In the genomic region with DNA sequence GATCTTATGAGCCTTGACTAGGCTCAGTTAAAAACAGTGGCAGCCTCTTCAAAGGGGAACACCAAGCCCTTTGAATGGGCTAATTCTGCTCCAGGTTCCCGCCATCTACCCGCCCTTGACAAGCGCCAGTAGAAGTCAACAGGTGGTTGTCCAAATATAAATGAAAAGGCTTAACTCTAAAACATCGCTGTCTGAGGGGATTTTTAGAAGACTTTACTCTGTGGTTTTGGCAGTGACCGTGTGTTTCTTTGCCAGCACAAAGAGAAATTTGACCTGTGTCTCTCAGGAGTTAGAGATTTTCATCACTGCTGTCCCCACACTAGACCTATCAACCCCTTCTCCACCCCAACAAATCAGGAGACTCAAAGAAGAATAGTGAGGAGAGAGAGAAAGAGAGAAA, we compare ENCODE assay signal across 18 cellular contexts. TPM values are rescaled to one million over a fixed set of nuclear protein-coding genes. Genes with fewer than 3 reads are reported as not detected.
A peak's percentile ranks its signal among the peaks of the same experiment; 100 is the strongest.
DNase-seq lines count a peak whose midpoint lies in the region; ATAC-seq and TF ChIP-seq lines count a peak whose summit lies in the region.
"Had no signal": no experiment of that assay in that cellular context is flagged by ENCODE, and none has a peak within 500 bp of the region (broad histone marks: within the 10 kb centered on the region; RNA-seq: fewer than 3 reads in every experiment).

No MANE protein-coding gene starts in this region.

- no peaks in the 10 kb centered on the region for H3K4me1 ChIP-seq in heart left ventricle
- H3K4me1 ChIP-seq: ascending aorta, sigmoid colon had no signal

- peak; percentile 42 for ATAC-seq in HG02610 (IDR thresholded peaks at IDR 0.05; ENCODE audit: unreplicated experiment)
- ATAC-seq in heart left ventricle, result no peak
- ATAC-seq: CD8-positive, alpha-beta T cell; esophagus mucosa; stimulated activated effector memory CD8-positive, alpha-beta T cell treated with anti-CD3 and anti-CD28 coated beads, Interleukin-12 subunit alpha, Interleukin-12 subunit beta, amount 100 ng/mL, for 72 hours had no signal

- DNase-seq in NCI-H748 (lab: John Stamatoyannopoulos, UW; ENCODE audit: unreplicated experiment) (peak; percentile 67), NCI-H748 treated with DMSO at 0.1 percent for 48 hours (lab: John Stamatoyannopoulos, UW) (no peak), M059J (ENCODE audit: low read depth) (peak; percentile 42), skeletal muscle cell (ENCODE audit: low read depth) (peak; percentile 62), heart left ventricle (no peak), Ammon's horn (ENCODE audit: low spot score) (no peak)
- no peak for DNase-seq in activated effector memory CD4-positive, alpha-beta T cell treated with anti-CD3 and anti-CD28 coated beads, Interleukin-2, amount 50 U/mL, for 16 hours
- DNase-seq: CD8-positive, alpha-beta T cell; islet precursor cell; NCI-H187 treated with DMSO at 0.1 percent for 48 hours; sigmoid colon had no signal

- H3K27ac ChIP-seq in heart left ventricle, result no peak overlapping the region
- H3K27ac ChIP-seq: ascending aorta, sigmoid colon had no signal

- intact Hi-C loops in heart left ventricle (cut with DNase I), result loop anchor here in 5 of 10 donors (5.0 to 10.0 kb wide), 2 partner anchors 367 to 480 kb away; no protein-coding TSS in a partner anchor

- H3K9me3 ChIP-seq in heart left ventricle, result no peaks in the 10 kb centered on the region
- H3K9me3 ChIP-seq: ascending aorta, sigmoid colon had no signal

- no peak for TF ChIP-seq CTCF in heart left ventricle (IDR thresholded peaks at IDR 0.05)

- H3K4me3 ChIP-seq in skeletal muscle cell (ENCODE audit: low read depth, low read length), result no peak overlapping the region
- H3K4me3 ChIP-seq in heart left ventricle, result no peak overlapping the region
- H3K4me3 ChIP-seq: ascending aorta, sigmoid colon had no signal

- H3K36me3 ChIP-seq in heart left ventricle, result no peaks in the 10 kb centered on the region
- H3K36me3 ChIP-seq: ascending aorta, sigmoid colon had no signal

- H3K27me3 ChIP-seq in heart left ventricle, result peaks cover 0 to 20% (median 0%) of the 10 kb centered on the region in 9 donors
- H3K27me3 ChIP-seq: ascending aorta had no signal

- WGBS in heart left ventricle, 4 donors, result 81 to 88% (median 82%) methylated on average over 5 of the region's 5 CpGs

- TF ChIP-seq POLR2A in heart left ventricle (IDR thresholded peaks at IDR 0.05), result no peak

RNA-seq across cellular contexts. Expression of a gene that starts 19.8 kb away (rescaled TPM):
- total RNA-seq in M059J (2014; rRNA removed; shearing (Covaris generic)), result 6.0 and 7.8 TPM in 2 replicates
- under 1 TPM in 1 of 9 donors, not detected in 8; 0.50 TPM for total RNA-seq in heart left ventricle
- polyA plus RNA-seq in heart left ventricle, result not detected
- total RNA-seq: activated CD8-positive, alpha-beta memory T cell treated with anti-CD3 and anti-CD28 coated beads for 36 hours; ascending aorta; CD8-positive, alpha-beta T cell; esophagus mucosa; mesothelial cell of epicardium; sigmoid colon; SK-MEL-5 had no signal
- polyA plus RNA-seq: sigmoid colon had no signal

Comparison
In these comparisons a context has a peak if more than half of its experiments do, and no peak if none do; other contexts are left out.
1. DNase-seq: peak in NCI-H748 (single experiment), M059J (single experiment) and skeletal muscle cell (single experiment); none in NCI-H748 treated with DMSO at 0.1 percent for 48 hours (single experiment), heart left ventricle (0 of 5), Ammon's horn (single experiment) and activated effector memory CD4-positive, alpha-beta T cell treated with anti-CD3 and anti-CD28 coated beads, Interleukin-2, amount 50 U/mL, for 16 hours (single experiment).